In genomic region chr16:22357635-22357971, GRCh38 we compare ENCODE assay signal across 1 cellular context.
TF ChIP-seq lines count a peak whose summit lies in the region.

No MANE protein-coding gene starts in this region.

TF ChIP-seq in HepG2, 621 proteins besides CTCF, POLR2A, EP300 and RAD21:
- TF ChIP-seq, protein P1, sequence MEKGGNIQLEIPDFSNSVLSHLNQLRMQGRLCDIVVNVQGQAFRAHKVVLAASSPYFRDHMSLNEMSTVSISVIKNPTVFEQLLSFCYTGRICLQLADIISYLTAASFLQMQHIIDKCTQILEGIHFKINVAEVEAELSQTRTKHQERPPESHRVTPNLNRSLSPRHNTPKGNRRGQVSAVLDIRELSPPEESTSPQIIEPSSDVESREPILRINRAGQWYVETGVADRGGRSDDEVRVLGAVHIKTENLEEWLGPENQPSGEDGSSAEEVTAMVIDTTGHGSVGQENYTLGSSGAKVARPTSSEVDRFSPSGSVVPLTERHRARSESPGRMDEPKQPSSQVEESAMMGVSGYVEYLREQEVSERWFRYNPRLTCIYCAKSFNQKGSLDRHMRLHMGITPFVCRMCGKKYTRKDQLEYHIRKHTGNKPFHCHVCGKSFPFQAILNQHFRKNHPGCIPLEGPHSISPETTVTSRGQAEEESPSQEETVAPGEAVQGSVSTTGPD (CRISPR knock-in tag; IDR thresholded peaks at IDR 0.05): no peak
- TF ChIP-seq HMGXB4 (CRISPR knock-in tag; IDR thresholded peaks at IDR 0.05; ENCODE audit: borderline replicate concordance in 1 of 2, low read depth in 1 of 2) (no peak), STAT5B (CRISPR knock-in tag; IDR thresholded peaks at IDR 0.05) (no peak), ZFP41 (CRISPR knock-in tag; IDR thresholded peaks at IDR 0.05; ENCODE audit: borderline replicate concordance) (no peak), ZNF580 (CRISPR knock-in tag; IDR thresholded peaks at IDR 0.05; ENCODE audit: borderline replicate concordance, low read depth) (no peak), ZNF557 (CRISPR knock-in tag; IDR thresholded peaks at IDR 0.05) (no peak), HHEX (CRISPR knock-in tag; IDR thresholded peaks at IDR 0.05) (no peak), HOXA9 (CRISPR knock-in tag; IDR thresholded peaks at IDR 0.05; ENCODE audit: borderline replicate concordance) (no peak), CEBPG (CRISPR knock-in tag; IDR thresholded peaks at IDR 0.05) (no peak), ATF7 (IDR thresholded peaks at IDR 0.05) (no peak), ATF7 (CRISPR knock-in tag; IDR thresholded peaks at IDR 0.05) (no peak), ZFX (CRISPR knock-in tag; IDR thresholded peaks at IDR 0.05; ENCODE audit: low read depth) (no peak), GLI4 (CRISPR knock-in tag; IDR thresholded peaks at IDR 0.05; ENCODE audit: borderline replicate concordance) (no peak), NFYB (CRISPR knock-in tag; IDR thresholded peaks at IDR 0.05) (no peak), FOXM1 (CRISPR knock-in tag; IDR thresholded peaks at IDR 0.05) (no peak), SIN3B (IDR thresholded peaks at IDR 0.05; ENCODE audit: low read length) (no peak), ZNF549 (CRISPR knock-in tag; IDR thresholded peaks at IDR 0.05) (no peak), SP2 (CRISPR knock-in tag; IDR thresholded peaks at IDR 0.05) (no peak), ZNF335 (CRISPR knock-in tag; IDR thresholded peaks at IDR 0.05) (no peak)
- TF ChIP-seq, protein P2, sequence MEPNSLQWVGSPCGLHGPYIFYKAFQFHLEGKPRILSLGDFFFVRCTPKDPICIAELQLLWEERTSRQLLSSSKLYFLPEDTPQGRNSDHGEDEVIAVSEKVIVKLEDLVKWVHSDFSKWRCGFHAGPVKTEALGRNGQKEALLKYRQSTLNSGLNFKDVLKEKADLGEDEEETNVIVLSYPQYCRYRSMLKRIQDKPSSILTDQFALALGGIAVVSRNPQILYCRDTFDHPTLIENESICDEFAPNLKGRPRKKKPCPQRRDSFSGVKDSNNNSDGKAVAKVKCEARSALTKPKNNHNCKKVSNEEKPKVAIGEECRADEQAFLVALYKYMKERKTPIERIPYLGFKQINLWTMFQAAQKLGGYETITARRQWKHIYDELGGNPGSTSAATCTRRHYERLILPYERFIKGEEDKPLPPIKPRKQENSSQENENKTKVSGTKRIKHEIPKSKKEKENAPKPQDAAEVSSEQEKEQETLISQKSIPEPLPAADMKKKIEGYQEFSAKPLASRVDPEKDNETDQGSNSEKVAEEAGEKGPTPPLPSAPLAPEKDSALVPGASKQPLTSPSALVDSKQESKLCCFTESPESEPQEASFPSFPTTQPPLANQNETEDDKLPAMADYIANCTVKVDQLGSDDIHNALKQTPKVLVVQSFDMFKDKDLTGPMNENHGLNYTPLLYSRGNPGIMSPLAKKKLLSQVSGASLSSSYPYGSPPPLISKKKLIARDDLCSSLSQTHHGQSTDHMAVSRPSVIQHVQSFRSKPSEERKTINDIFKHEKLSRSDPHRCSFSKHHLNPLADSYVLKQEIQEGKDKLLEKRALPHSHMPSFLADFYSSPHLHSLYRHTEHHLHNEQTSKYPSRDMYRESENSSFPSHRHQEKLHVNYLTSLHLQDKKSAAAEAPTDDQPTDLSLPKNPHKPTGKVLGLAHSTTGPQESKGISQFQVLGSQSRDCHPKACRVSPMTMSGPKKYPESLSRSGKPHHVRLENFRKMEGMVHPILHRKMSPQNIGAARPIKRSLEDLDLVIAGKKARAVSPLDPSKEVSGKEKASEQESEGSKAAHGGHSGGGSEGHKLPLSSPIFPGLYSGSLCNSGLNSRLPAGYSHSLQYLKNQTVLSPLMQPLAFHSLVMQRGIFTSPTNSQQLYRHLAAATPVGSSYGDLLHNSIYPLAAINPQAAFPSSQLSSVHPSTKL (CRISPR knock-in tag; IDR thresholded peaks at IDR 0.05): no peak
